In genomic region chr17:59424331-59424730, GRCh38 we compare ENCODE assay signal across 18 cellular contexts.
DNase-seq lines count a peak whose midpoint lies in the region; ATAC-seq, FAIRE-seq and TF ChIP-seq lines count a peak whose summit lies in the region.
"Had no signal": no experiment of that assay in that cellular context is flagged by ENCODE, and none has a peak within 500 bp of the region (broad histone marks: within the 10 kb centered on the region; RNA-seq: fewer than 3 reads in every experiment).

No MANE protein-coding gene starts in this region.

- peak overlapping the region; percentile 95 for H3K27ac Mint-ChIP-seq in HFFc6
- H3K27ac Mint-ChIP-seq in naive thymus-derived CD4-positive, alpha-beta T cell = peak overlapping the region in 1 of 9 donors; percentile 68
- H3K27ac Mint-ChIP-seq: T-cell, WTC11 had no signal

- no peaks in the 10 kb centered on the region for H3K9me2 ChIP-seq in hepatocyte (replicated peaks; ENCODE audit: insufficient read depth)

- peaks cover 68% of the 10 kb centered on the region for H3K4me1 Mint-ChIP-seq in HFFc6 (ENCODE audit: low read depth)
- peaks cover 0 to 15% (median 7%) of the 10 kb centered on the region in 7 donors for H3K4me1 Mint-ChIP-seq in naive thymus-derived CD4-positive, alpha-beta T cell

- no peaks in the 10 kb centered on the region for H4K20me1 ChIP-seq in hepatocyte (ENCODE audit: insufficient read depth, poor library complexity, severe bottlenecking)

- CTCF ChIA-PET in naive thymus-derived CD4-positive, alpha-beta T cell (lab: Charles Lee) = interaction anchor here (1.1 to 2.6 kb wide), 3 partner anchors 13 to 95 kb away, joined by 3 to 7 read pairs (median 3); no protein-coding TSS in a partner anchor

- POLR2A ChIA-PET in naive thymus-derived CD4-positive, alpha-beta T cell (lab: Charles Lee) = interaction anchor here (1.1 kb wide), 1 partner anchor 99 kb away, joined by 3 read pairs; no protein-coding TSS in a partner anchor

- H3K4me1 ChIP-seq in hepatocyte (ENCODE audit: insufficient read depth) = peaks cover 38% of the 10 kb centered on the region
- H3K4me1 ChIP-seq in gastrocnemius medialis = peaks cover 81% of the 10 kb centered on the region in 2 donors
- H3K4me1 ChIP-seq in naive thymus-derived CD4-positive, alpha-beta T cell (ENCODE audit: control insufficient read depth in 2 of 2, insufficient read depth in 2 of 2, low read length in 2 of 2) = no peaks in the 10 kb centered on the region
- H3K4me1 ChIP-seq: foreskin keratinocyte had no signal

- ATAC-seq in gastrocnemius medialis (no peak), HG03095 (IDR thresholded peaks at IDR 0.05; ENCODE audit: unreplicated experiment) (no peak), HG02759 (IDR thresholded peaks at IDR 0.05; ENCODE audit: unreplicated experiment) (no peak)
- no peak for ATAC-seq in naive thymus-derived CD4-positive, alpha-beta T cell
- ATAC-seq: foreskin keratinocyte, T-cell, WTC11 had no signal

- H3K79me2 ChIP-seq in hepatocyte = no peaks in the 10 kb centered on the region

- H2AFZ ChIP-seq in hepatocyte = no peak overlapping the region

- peaks cover 5% of the 10 kb centered on the region; the same call in 1 of the 2 replicates for H3K36me3 Mint-ChIP-seq in HFFc6 (ENCODE audit: low read depth)
- H3K36me3 Mint-ChIP-seq in naive thymus-derived CD4-positive, alpha-beta T cell = no peaks in the 10 kb centered on the region
- H3K36me3 Mint-ChIP-seq: T-cell, WTC11 had no signal

- H3K36me3 ChIP-seq in hepatocyte (replicated peaks; ENCODE audit: insufficient read depth, low read depth) (no peaks in the 10 kb centered on the region), gastrocnemius medialis (no peaks in the 10 kb centered on the region)
- H3K36me3 ChIP-seq in naive thymus-derived CD4-positive, alpha-beta T cell (ENCODE audit: control insufficient read depth in 2 of 3, insufficient read depth in 3 of 3, low read length in 3 of 3) = no peaks in the 10 kb centered on the region

- peak overlapping the region; percentile 61 for H3K4me2 ChIP-seq in hepatocyte

- H3K27me3 ChIP-seq in hepatocyte (no peaks in the 10 kb centered on the region), gastrocnemius medialis (no peaks in the 10 kb centered on the region)
- H3K27me3 ChIP-seq in naive thymus-derived CD4-positive, alpha-beta T cell (ENCODE audit: control insufficient read depth in 2 of 2, insufficient read depth in 2 of 2, low read length in 2 of 2) = no peaks in the 10 kb centered on the region
- H3K27me3 ChIP-seq: foreskin keratinocyte had no signal

- 92% methylated on average over 4 of the region's 4 CpGs for WGBS in hepatocyte (ENCODE audit: low lambda C conversion rate, missing lambda C conversion rate)

- H3K4me3 ChIP-seq in hepatocyte = no peak overlapping the region
- no peak overlapping the region for H3K4me3 ChIP-seq in gastrocnemius medialis
- no peak overlapping the region for H3K4me3 ChIP-seq in naive thymus-derived CD4-positive, alpha-beta T cell (ENCODE audit: low read length)

- in situ Hi-C loops in gastrocnemius medialis (cut with MboI; ENCODE audit: low sequenced_read_pairs in 4 of 4) = loop anchor here in 1 of 4 donors (10.0 kb wide), 1 partner anchor 50 kb away; no protein-coding TSS in a partner anchor

- no peak for TF ChIP-seq CTCF in HFFc6 (IDR thresholded peaks at IDR 0.05)
- TF ChIP-seq CTCF in hepatocyte (IDR thresholded peaks at IDR 0.05; ENCODE audit: poor library complexity) = no peak
- no peak for TF ChIP-seq CTCF in gastrocnemius medialis (IDR thresholded peaks at IDR 0.05 in 4 of 5, conservative IDR thresholded peaks at IDR 0.05 in 1 of 5)
- TF ChIP-seq CTCF in D721Med (IDR thresholded peaks at IDR 0.05; ENCODE audit: insufficient read depth, missing control alignments) = no peak

- intact Hi-C loops in gastrocnemius medialis (cut with DNase I; ENCODE audit: low total_unique reads) = loop anchor here (10.0 kb wide), 1 partner anchor 970 kb away; the partner anchor contains the start of gene USP32
- intact Hi-C loops in naive thymus-derived CD4-positive, alpha-beta T cell (cut with micrococcal nuclease) = no loop called here

- no peak for DNase-seq in HFFc6
- peak; percentile 21 for DNase-seq in cerebellar cortex (ENCODE audit: low spot score)
- DNase-seq in hepatocyte (ENCODE audit: low spot score) = no peak
- DNase-seq in gastrocnemius medialis = no peak
- no peak for DNase-seq in naive thymus-derived CD4-positive, alpha-beta T cell
- DNase-seq in D721Med (ENCODE audit: insufficient read length, low spot score) = no peak
- DNase-seq: activated gamma-delta T cell; foreskin keratinocyte; NCI-H2029 treated with DMSO at 0.1 percent for 48 hours; NCI-H526 treated with DMSO at 0.1 percent for 48 hours; nucleus accumbens; stimulated activated CD4-positive, alpha-beta T cell treated with anti-CD3 and anti-CD28 coated beads, Interleukin-4, amount 100 ng/mL, for 4 hours; T-cell had no signal

- no peak for FAIRE-seq in D721Med (lab: Jason Lieb, UNC)
- FAIRE-seq: GM12892, H1 had no signal

- no peak for TF ChIP-seq POLR2A in gastrocnemius medialis (IDR thresholded peaks at IDR 0.05)

- no peaks in the 10 kb centered on the region for H3K9me3 ChIP-seq in hepatocyte (ENCODE audit: low read depth)
- H3K9me3 ChIP-seq in gastrocnemius medialis = no peaks in the 10 kb centered on the region
- no peaks in the 10 kb centered on the region for H3K9me3 ChIP-seq in naive thymus-derived CD4-positive, alpha-beta T cell (ENCODE audit: control insufficient read depth in 2 of 3, low read length in 3 of 3)

- no peak overlapping the region; the same call in 1 of the 2 replicates for H3K4me3 Mint-ChIP-seq in HFFc6
- no peak overlapping the region for H3K4me3 Mint-ChIP-seq in naive thymus-derived CD4-positive, alpha-beta T cell
- H3K4me3 Mint-ChIP-seq: T-cell, WTC11 had no signal

- H3K27ac ChIP-seq in hepatocyte (peak overlapping the region; percentile 80), gastrocnemius medialis (peak overlapping the region; percentile 91 to 98 (median 95))
- H3K27ac ChIP-seq in naive thymus-derived CD4-positive, alpha-beta T cell (ENCODE audit: low read depth, low read length) = no peak overlapping the region
- H3K27ac ChIP-seq: foreskin keratinocyte had no signal

- no peaks in the 10 kb centered on the region for H3K27me3 Mint-ChIP-seq in HFFc6 (ENCODE audit: insufficient read depth)
- no peaks in the 10 kb centered on the region for H3K27me3 Mint-ChIP-seq in naive thymus-derived CD4-positive, alpha-beta T cell
- H3K27me3 Mint-ChIP-seq: T-cell had no signal

- H3K9me3 Mint-ChIP-seq in HFFc6 = peaks cover 4% of the 10 kb centered on the region
- no peaks in the 10 kb centered on the region for H3K9me3 Mint-ChIP-seq in naive thymus-derived CD4-positive, alpha-beta T cell
- H3K9me3 Mint-ChIP-seq: T-cell, WTC11 had no signal
